Comparison of ENCODE assay signal across 1 cellular context in the genomic region with DNA sequence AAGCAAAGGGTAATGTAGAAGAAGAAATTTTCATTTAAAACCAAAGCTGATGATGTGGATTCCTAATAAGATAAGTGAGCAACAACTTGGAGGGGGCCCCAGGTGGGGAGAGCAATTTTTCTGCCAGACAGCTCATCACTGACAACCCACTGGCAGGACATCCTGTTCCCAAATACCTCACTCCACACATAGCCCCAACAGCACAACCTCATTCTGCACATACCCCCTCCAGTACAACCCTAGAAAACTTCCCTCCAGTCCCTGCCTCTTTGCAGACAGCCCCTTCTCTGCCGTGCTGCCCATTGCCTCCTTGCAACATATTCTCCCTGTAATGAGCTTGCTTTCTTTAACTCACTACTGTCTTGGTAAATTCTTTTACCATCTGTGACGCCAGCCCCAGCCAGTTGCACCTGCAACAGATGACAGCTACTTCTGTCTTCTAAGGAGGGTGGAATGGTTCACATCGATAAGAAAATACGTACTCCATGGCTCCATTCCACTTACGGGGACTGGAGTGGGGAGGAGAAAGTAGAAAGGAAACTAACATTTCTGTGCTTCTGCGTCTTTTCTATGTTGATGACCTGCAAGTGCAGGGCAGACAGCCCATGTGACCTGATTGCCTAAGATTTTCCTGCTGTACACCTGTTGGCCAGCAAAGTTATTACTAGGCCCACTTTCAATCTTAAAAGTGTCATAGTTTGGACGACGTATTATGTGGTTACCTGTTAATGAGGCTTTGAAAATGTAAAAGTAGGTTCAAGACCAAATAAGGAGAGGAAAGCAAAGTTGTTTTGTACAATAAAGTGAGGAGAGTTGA.
TF ChIP-seq lines count a peak whose summit lies in the region.

No MANE protein-coding gene starts in this region.

TF ChIP-seq in HEK293, 187 proteins besides CTCF, POLR2A, EP300 and RAD21:
- TF ChIP-seq ZNF747 (tag by site-specific recombination; IDR thresholded peaks at IDR 0.05) (no peak), ZNF416 (tag by site-specific recombination; IDR thresholded peaks at IDR 0.05) (no peak), ZNF571 (tag by site-specific recombination; IDR thresholded peaks at IDR 0.05) (no peak), ZFHX2 (tag by site-specific recombination; conservative IDR thresholded peaks at IDR 0.05) (no peak), ZNF341 (tag by site-specific recombination; IDR thresholded peaks at IDR 0.05; ENCODE audit: low read depth) (no peak), GLIS1 (tag by site-specific recombination; IDR thresholded peaks at IDR 0.05) (no peak), ZNF623 (tag by site-specific recombination; IDR thresholded peaks at IDR 0.05) (no peak), ZBTB20 (tag by site-specific recombination; IDR thresholded peaks at IDR 0.05) (no peak), ZNF76 (tag by site-specific recombination; IDR thresholded peaks at IDR 0.05; ENCODE audit: borderline replicate concordance, low read depth) (no peak), ZNF184 (tag by site-specific recombination; IDR thresholded peaks at IDR 0.05) (no peak), ZNF394 (tag by site-specific recombination; IDR thresholded peaks at IDR 0.05; ENCODE audit: borderline replicate concordance) (no peak), ZNF514 (tag by site-specific recombination; IDR thresholded peaks at IDR 0.05) (no peak), ZFP3 (tag by site-specific recombination; IDR thresholded peaks at IDR 0.05; ENCODE audit: low read depth) (no peak), ZBTB48 (tag by site-specific recombination; IDR thresholded peaks at IDR 0.05) (peak; percentile 45; the same call in 1 of the 2 replicates), MZF1 (tag by site-specific recombination; IDR thresholded peaks at IDR 0.05; ENCODE audit: borderline replicate concordance) (no peak), SCRT2 (tag by site-specific recombination; IDR thresholded peaks at IDR 0.05) (peak; percentile 88), ZNF843 (tag by site-specific recombination; IDR thresholded peaks at IDR 0.05) (no peak), ZNF558 (tag by site-specific recombination; IDR thresholded peaks at IDR 0.05) (no peak), ZFP69B (tag by site-specific recombination; IDR thresholded peaks at IDR 0.05) (no peak), ZNF157 (tag by site-specific recombination; IDR thresholded peaks at IDR 0.05) (no peak), ZNF366 (tag by site-specific recombination; conservative IDR thresholded peaks at IDR 0.05) (no peak), PRDM1 (tag by site-specific recombination; IDR thresholded peaks at IDR 0.05) (0 out of 2 replicates have a peak, but pooled peaks have one; percentile 5), ZNF791 (tag by site-specific recombination; IDR thresholded peaks at IDR 0.05) (no peak), ZNF433 (tag by site-specific recombination; IDR thresholded peaks at IDR 0.05; ENCODE audit: low read depth) (no peak)
